In the genomic region with DNA sequence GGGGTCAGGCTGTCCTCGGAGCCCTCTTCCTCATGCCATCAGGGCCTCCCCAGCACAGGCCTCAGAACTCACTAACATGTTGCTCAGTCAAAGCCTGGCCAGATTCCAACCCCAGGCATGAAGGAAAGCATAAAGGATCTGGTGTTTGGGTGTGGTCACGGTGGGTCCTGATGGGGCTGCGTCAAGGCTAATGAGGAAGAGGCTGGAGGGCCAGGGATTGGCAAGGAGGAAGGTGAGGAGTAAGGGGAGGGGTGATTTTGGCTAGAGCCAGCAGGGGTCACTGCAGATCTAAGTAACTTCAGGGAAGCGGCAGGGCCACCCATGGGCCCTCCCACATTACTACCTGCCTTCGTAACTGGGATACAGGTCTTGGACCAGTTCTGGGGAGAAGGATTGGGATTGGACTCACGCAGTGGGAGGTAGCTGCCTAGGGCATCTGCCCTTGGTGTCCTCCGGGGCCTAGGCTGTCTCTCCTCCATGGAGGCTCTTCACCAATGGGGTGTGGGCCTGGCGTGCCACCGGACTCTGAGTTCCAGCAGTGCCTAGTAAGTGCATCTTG, we compare ENCODE assay signal across 8 cellular contexts. TPM values are rescaled to one million over a fixed set of nuclear protein-coding genes. Genes with fewer than 3 reads are reported as not detected.
DNase-seq lines count a peak whose midpoint lies in the region; ATAC-seq and TF ChIP-seq lines count a peak whose summit lies in the region.

No MANE protein-coding gene starts in this region.

- no peaks in the 10 kb centered on the region for H3K9me3 Mint-ChIP-seq in activated naive CD8-positive, alpha-beta T cell (ENCODE audit: low read depth)

- TF ChIP-seq CTCF in KMS-11 (conservative IDR thresholded peaks at IDR 0.05; ENCODE audit: low read depth, low read length): peak; percentile 74

- 0 out of 2 replicates have a peak overlapping the region, but pooled peaks have one; percentile 32 for H2AFZ ChIP-seq in KMS-11 (ENCODE audit: low read depth)

- H3K9ac ChIP-seq in KMS-11: no peak overlapping the region

- H3K27ac Mint-ChIP-seq in activated naive CD8-positive, alpha-beta T cell: peak overlapping the region; percentile 64

- peak overlapping the region; percentile 52; the same call in 1 of the 2 replicates for H3K4me2 ChIP-seq in KMS-11

- H4K20me1 ChIP-seq in KMS-11 (ENCODE audit: insufficient read depth): no peaks in the 10 kb centered on the region

- no peak overlapping the region for H3K4me3 ChIP-seq in KMS-11 (IDR thresholded peaks at IDR 0.05; ENCODE audit: insufficient read depth, low read depth, low read length)

- no peak overlapping the region for H3K27ac ChIP-seq in KMS-11

- H3K27me3 Mint-ChIP-seq in activated naive CD8-positive, alpha-beta T cell: no peaks in the 10 kb centered on the region

- peaks cover 29% of the 10 kb centered on the region for H3K4me1 Mint-ChIP-seq in activated naive CD8-positive, alpha-beta T cell (ENCODE audit: low read depth)

- H3K79me2 ChIP-seq in KMS-11 (ENCODE audit: insufficient read depth, low read depth): no peaks in the 10 kb centered on the region

- H3K4me1 ChIP-seq in KMS-11 (ENCODE audit: low read depth, poor library complexity, severe bottlenecking): peaks cover 34% of the 10 kb centered on the region

- ATAC-seq in GM21515 (IDR thresholded peaks at IDR 0.05; ENCODE audit: unreplicated experiment): peak; percentile 63
- ATAC-seq in left ventricle myocardium superior: peak; percentile 84
- no peak for ATAC-seq in GM21360 (IDR thresholded peaks at IDR 0.05; ENCODE audit: unreplicated experiment)

- H3K36me3 ChIP-seq in KMS-11 (ENCODE audit: insufficient read depth): no peaks in the 10 kb centered on the region

- intact Hi-C loops in left ventricle myocardium superior (cut with micrococcal nuclease): loop anchor here (10.0 kb wide), 1 partner anchor 91 kb away; no protein-coding TSS in a partner anchor

- DNase-seq in DMS 273 (lab: John Stamatoyannopoulos, UW; ENCODE audit: unreplicated experiment): peak; percentile 88
- peak; percentile 79 for DNase-seq in SKM-1 (lab: John Stamatoyannopoulos, UW; ENCODE audit: unreplicated experiment)
- DNase-seq in left ventricle myocardium superior: peak; percentile 71
- DNase-seq in stimulated activated CD4-positive, alpha-beta T cell treated with anti-CD3 and anti-CD28 coated beads, Interleukin-12 subunit alpha, Interleukin-12 subunit beta, amount 100 ng/mL, for 4 hours: peak; percentile 65

- H3K4me3 Mint-ChIP-seq in activated naive CD8-positive, alpha-beta T cell: no peak overlapping the region

- H3K27me3 ChIP-seq in KMS-11 (ENCODE audit: insufficient read depth, low read depth): no peaks in the 10 kb centered on the region

- no peaks in the 10 kb centered on the region for H3K36me3 Mint-ChIP-seq in activated naive CD8-positive, alpha-beta T cell

RNA-seq across cellular contexts. Expression of a gene that starts 36.2 kb away (rescaled TPM):
- total RNA-seq in left ventricle myocardium superior: 46.0 TPM

RNA-seq across cellular contexts. Expression of a gene that starts 46.2 kb away (rescaled TPM):
- 261 TPM for total RNA-seq in left ventricle myocardium superior
